ENCODE assay signal across 23 cellular contexts in the genomic region with DNA sequence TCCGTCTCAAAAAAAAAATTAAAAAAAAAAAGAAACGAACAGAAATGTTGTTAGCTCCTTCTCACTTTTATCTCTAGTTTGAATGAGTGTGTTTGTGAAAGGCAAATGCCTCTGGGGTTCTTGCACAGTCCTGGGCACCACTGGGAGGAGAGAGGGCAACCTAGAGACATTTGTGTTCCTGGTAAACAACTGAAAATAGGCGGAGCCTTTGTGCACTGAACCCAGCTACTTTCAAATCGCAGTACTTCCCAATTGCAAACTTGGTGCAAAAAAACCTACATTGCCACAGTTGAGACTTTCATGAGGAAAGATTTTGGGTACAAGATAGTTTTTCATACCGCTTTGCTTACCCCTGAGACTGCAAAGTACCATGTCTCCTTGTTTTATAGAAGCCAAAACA.
A peak's percentile ranks its signal among the peaks of the same experiment; 100 is the strongest.
DNase-seq lines count a peak whose midpoint lies in the region; ATAC-seq and TF ChIP-seq lines count a peak whose summit lies in the region.
"Had no signal": no experiment of that assay in that cellular context is flagged by ENCODE, and none has a peak within 500 bp of the region (broad histone marks: within the 10 kb centered on the region; RNA-seq: fewer than 3 reads in every experiment).

No MANE protein-coding gene starts in this region.

- H3K27me3 ChIP-seq in BLaER1 (no peaks in the 10 kb centered on the region), HUES64 (ENCODE audit: insufficient read depth, low read length) (no peaks in the 10 kb centered on the region)
- H3K27me3 ChIP-seq: cardiac muscle cell, tibial nerve had no signal

- peaks cover 11% of the 10 kb centered on the region for H3K9me3 ChIP-seq in BLaER1
- no peaks in the 10 kb centered on the region for H3K9me3 ChIP-seq in HUES64 (ENCODE audit: insufficient read depth, low read depth, low read length)
- H3K9me3 ChIP-seq: tibial nerve had no signal

- POLR2A ChIA-PET in MCF 10A (lab: Yijun Ruan, JAX), result no interaction called here

- H3K36me3 ChIP-seq in BLaER1 (no peaks in the 10 kb centered on the region), HUES64 (ENCODE audit: insufficient read depth, low read length) (no peaks in the 10 kb centered on the region)
- H3K36me3 ChIP-seq: cardiac muscle cell, tibial nerve had no signal

- BruUV-seq in MCF 10A (replicated peaks; lab: Mats Ljungman, UMichigan), result no TSS peak

- intact Hi-C loops in MCF 10A (cut with micrococcal nuclease), result no loop called here

- DNase-seq in NCI-H2081 treated with DMSO at 0.1 percent for 48 hours (lab: John Stamatoyannopoulos, UW) (no peak), left lobe of liver (ENCODE audit: low spot score) (no peak), MCF 10A (ENCODE audit: unreplicated experiment) (no peak), HT-29 (ENCODE audit: low spot score) (no peak)
- DNase-seq: activated CD4-positive, alpha-beta T cell treated with anti-CD3 and anti-CD28 coated beads, Interleukin-2, amount 50 U/mL, for 1 hour; activated CD8-positive, alpha-beta memory T cell treated with anti-CD3 and anti-CD28 coated beads, Interleukin-2, amount 50 U/mL, for 48 hours; activated gamma-delta T cell treated with Interleukin-2 at 50 U/mL for 16 hours; effector CD4-positive, alpha-beta T cell; KG1; mammary epithelial cell; NCI-H1092 treated with DMSO at 0.1 percent for 48 hours; NCI-H510A treated with DMSO at 0.1 percent for 48 hours; PC-9 had no signal

- H3K4me3 Mint-ChIP-seq in brain (peak overlapping the region in 3 of 5 experiments; percentile 34 to 51 (median 41)), nephron (peak overlapping the region in 1 of 3 experiments; percentile 14), MCF 10A (ENCODE audit: unreplicated experiment) (no peak overlapping the region)
- H3K4me3 Mint-ChIP-seq: stimulated activated effector memory CD8-positive, alpha-beta T cell treated with anti-CD3 and anti-CD28 coated beads, Interleukin-12 subunit alpha, Interleukin-12 subunit beta, amount 100 ng/mL, for 72 hours had no signal

- no peaks in the 10 kb centered on the region for H4K20me1 ChIP-seq in BLaER1

- H3K27me3 Mint-ChIP-seq in brain (peaks cover 3% of the 10 kb centered on the region), nephron (ENCODE audit: low read depth) (no peaks in the 10 kb centered on the region), MCF 10A (ENCODE audit: insufficient read depth, unreplicated experiment) (no peaks in the 10 kb centered on the region)

- CTCF ChIA-PET in MCF 10A (lab: Yijun Ruan, JAX), result interaction anchor here (0.6 kb wide), 1 partner anchor 110 kb away, joined by 4 read pairs; no protein-coding TSS in a partner anchor

- H3K27ac Mint-ChIP-seq in brain, result peak overlapping the region; percentile 74 to 99 (median 91)
- H3K27ac Mint-ChIP-seq in nephron, result peak overlapping the region; percentile 99
- no peak overlapping the region for H3K27ac Mint-ChIP-seq in MCF 10A (ENCODE audit: low read depth, unreplicated experiment)
- H3K27ac Mint-ChIP-seq: stimulated activated effector memory CD8-positive, alpha-beta T cell treated with anti-CD3 and anti-CD28 coated beads, Interleukin-12 subunit alpha, Interleukin-12 subunit beta, amount 100 ng/mL, for 72 hours had no signal

- H3K4me1 Mint-ChIP-seq in brain, result peaks cover 92% of the 10 kb centered on the region
- H3K4me1 Mint-ChIP-seq in nephron, result peaks cover 87% of the 10 kb centered on the region
- peaks cover 27% of the 10 kb centered on the region for H3K4me1 Mint-ChIP-seq in MCF 10A (ENCODE audit: insufficient read depth, unreplicated experiment)

- H3K4me1 ChIP-seq in BLaER1, result peaks cover 86% of the 10 kb centered on the region
- peaks cover 41% of the 10 kb centered on the region for H3K4me1 ChIP-seq in HUES64 (ENCODE audit: insufficient read depth, low read length)

- 95% methylated on average over 5 of the region's 5 CpGs for whole genome bisulfite sequencing in HUES64

- TF ChIP-seq CTCF in brain (conservative IDR thresholded peaks at IDR 0.05), result no peak
- no peak for TF ChIP-seq CTCF in nephron (IDR thresholded peaks at IDR 0.05; ENCODE audit: unreplicated experiment in 3 of 3)
- TF ChIP-seq CTCF in MCF 10A (IDR thresholded peaks at IDR 0.05; ENCODE audit: unreplicated experiment), result no peak

- peak overlapping the region; percentile 46 for H3K4me2 ChIP-seq in BLaER1
- H3K4me2 ChIP-seq: PC-9 had no signal

- ATAC-seq in left lobe of liver, result no peak
- ATAC-seq: stimulated activated effector memory CD8-positive, alpha-beta T cell treated with anti-CD3 and anti-CD28 coated beads, Interleukin-12 subunit alpha, Interleukin-12 subunit beta, amount 100 ng/mL, for 72 hours had no signal

- no peaks in the 10 kb centered on the region for H3K36me3 Mint-ChIP-seq in brain
- no peaks in the 10 kb centered on the region for H3K36me3 Mint-ChIP-seq in nephron (ENCODE audit: low read depth)
- H3K36me3 Mint-ChIP-seq in MCF 10A (ENCODE audit: insufficient read depth, unreplicated experiment), result no peaks in the 10 kb centered on the region

- H3K9me3 Mint-ChIP-seq in brain (peaks cover 0 to under 1% (median 0%) of the 10 kb centered on the region in 5 experiments), nephron (no peaks in the 10 kb centered on the region), MCF 10A (ENCODE audit: unreplicated experiment) (no peaks in the 10 kb centered on the region)
- H3K9me3 Mint-ChIP-seq: H9; stimulated activated effector memory CD8-positive, alpha-beta T cell treated with anti-CD3 and anti-CD28 coated beads, Interleukin-12 subunit alpha, Interleukin-12 subunit beta, amount 100 ng/mL, for 72 hours had no signal

- H3K4me3 ChIP-seq in BLaER1, result no peak overlapping the region
- H3K4me3 ChIP-seq in HUES64 (ENCODE audit: low read length), result peak overlapping the region; percentile 62; the same call in 1 of the 2 replicates
- H3K4me3 ChIP-seq: cardiac muscle cell, PC-9, SK-N-MC, tibial nerve had no signal

- peak overlapping the region; percentile 45 for H3K27ac ChIP-seq in BLaER1
- H3K27ac ChIP-seq in HUES64 (ENCODE audit: low read depth, low read length), result no peak overlapping the region
- H3K27ac ChIP-seq: HL-60, PC-9, SK-N-MC had no signal

- H3K9ac ChIP-seq in BLaER1 (no peak overlapping the region), HUES64 (ENCODE audit: low read depth, low read length) (no peak overlapping the region)
